ENCODE assay signal across 8 cellular contexts in the genomic region with DNA sequence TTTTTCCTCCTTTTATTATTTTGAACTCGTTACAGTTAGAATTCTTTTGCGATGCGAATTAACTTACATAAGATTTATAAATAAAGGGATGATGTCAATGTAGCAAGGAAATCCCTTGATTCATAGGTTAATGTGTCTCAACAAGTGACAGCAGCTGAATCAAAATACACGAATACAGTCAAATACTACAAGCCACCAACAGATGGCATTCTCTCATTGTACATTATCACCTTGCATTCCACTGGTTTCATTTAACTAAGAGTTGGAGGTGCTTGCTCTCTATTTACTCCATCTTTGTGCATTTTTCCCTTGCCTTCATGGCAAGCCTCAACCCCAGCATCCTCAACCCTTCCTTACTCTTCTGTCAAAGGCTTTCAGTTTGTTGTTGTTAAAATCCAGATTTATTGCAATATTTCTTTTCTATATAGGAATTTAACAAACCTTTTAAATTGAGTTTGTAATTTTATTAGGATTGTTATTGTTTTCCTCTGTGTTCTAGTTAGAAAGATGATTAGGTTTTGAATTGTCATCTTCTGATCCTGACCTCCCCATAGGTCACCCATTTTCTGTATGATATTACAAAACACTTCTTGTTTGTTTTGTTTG.
DNase-seq lines count a peak whose midpoint lies in the region; ATAC-seq, FAIRE-seq and TF ChIP-seq lines count a peak whose summit lies in the region.

No MANE protein-coding gene starts in this region.

- H3F3A ChIP-seq in SU-DHL-6 (ENCODE audit: insufficient read depth): no peaks in the 10 kb centered on the region; the same call in 1 of the 2 replicates

- no peak overlapping the region for H3K4me2 ChIP-seq in SU-DHL-6 (ENCODE audit: low read depth, low read length, poor library complexity, severe bottlenecking)

- no peaks in the 10 kb centered on the region for H3K36me3 ChIP-seq in BE2C
- H3K36me3 ChIP-seq in SU-DHL-6 (ENCODE audit: low read length): no peaks in the 10 kb centered on the region

- no peak overlapping the region for H3K4me3 ChIP-seq in BE2C (ENCODE audit: low read depth, low read length)
- H3K4me3 ChIP-seq in SU-DHL-6 (ENCODE audit: insufficient read depth, low read length, poor library complexity, severe bottlenecking): no peak overlapping the region
- no peak overlapping the region for H3K4me3 ChIP-seq in retinal pigment epithelial cell (ENCODE audit: low read length)

- H3K27ac ChIP-seq in SU-DHL-6 (ENCODE audit: low read depth, low read length): no peak overlapping the region

- H3K9me3 ChIP-seq in BE2C: no peaks in the 10 kb centered on the region
- no peaks in the 10 kb centered on the region for H3K9me3 ChIP-seq in SU-DHL-6 (ENCODE audit: insufficient read depth, low read length)

- no peaks in the 10 kb centered on the region for H4K20me1 ChIP-seq in SU-DHL-6 (ENCODE audit: low read depth, low read length)

- ATAC-seq in GM18511 (IDR thresholded peaks at IDR 0.05; ENCODE audit: unreplicated experiment) (peak; percentile 94), HG02852 (IDR thresholded peaks at IDR 0.05; ENCODE audit: unreplicated experiment) (peak; percentile 91)

- no peaks in the 10 kb centered on the region for H3K79me2 ChIP-seq in SU-DHL-6 (ENCODE audit: insufficient read depth, low read length)

- TF ChIP-seq CTCF in BE2C (IDR thresholded peaks at IDR 0.05; ENCODE audit: low read depth, low read length) (peak; percentile 62), SU-DHL-6 (IDR thresholded peaks at IDR 0.05; ENCODE audit: insufficient read depth, low read length, poor library complexity, severe bottlenecking) (peak; percentile 72), retinal pigment epithelial cell (conservative IDR thresholded peaks at IDR 0.05; ENCODE audit: low read depth, low read length) (peak; percentile 66)

- peak; percentile 3 for FAIRE-seq in frontal cortex (lab: Jason Lieb, UNC)

- no peaks in the 10 kb centered on the region for H3K9me2 ChIP-seq in SU-DHL-6 (replicated peaks; ENCODE audit: insufficient read depth, low read length)

- no peaks in the 10 kb centered on the region for H3K4me1 ChIP-seq in BE2C

- H2AFZ ChIP-seq in SU-DHL-6 (ENCODE audit: low read depth, low read length, severe bottlenecking): no peak overlapping the region

- no peak for DNase-seq in BE2C
- DNase-seq in NCI-H1105 (lab: John Stamatoyannopoulos, UW): peak; percentile 27
- DNase-seq in frontal cortex (ENCODE audit: low spot score in 2 of 2): peak; percentile 5 to 27
- DNase-seq in retinal pigment epithelial cell (ENCODE audit: low read depth): no peak
- no peak for DNase-seq in activated CD4-positive, alpha-beta T cell treated with anti-CD3 and anti-CD28 coated beads, Interleukin-2, amount 50 U/mL, for 4 hours

- H3K27me3 ChIP-seq in BE2C (no peaks in the 10 kb centered on the region), SU-DHL-6 (ENCODE audit: low read length) (no peaks in the 10 kb centered on the region)

- no peak overlapping the region for H3K9ac ChIP-seq in SU-DHL-6 (ENCODE audit: low read length)

Comparison
In these comparisons a context has a peak if more than half of its experiments do, and no peak if none do; other contexts are left out.
1. DNase-seq: peak in NCI-H1105 (single experiment) and frontal cortex (2 of 2); none in BE2C (single experiment), retinal pigment epithelial cell (single experiment) and activated CD4-positive, alpha-beta T cell treated with anti-CD3 and anti-CD28 coated beads, Interleukin-2, amount 50 U/mL, for 4 hours (0 of 2).
2. Peak in every context shown above with its lines, with median percentiles within 50 percentile points of each other: CTCF ChIP-seq.